ENCODE assay signal across 21 cellular contexts in the genomic region with DNA sequence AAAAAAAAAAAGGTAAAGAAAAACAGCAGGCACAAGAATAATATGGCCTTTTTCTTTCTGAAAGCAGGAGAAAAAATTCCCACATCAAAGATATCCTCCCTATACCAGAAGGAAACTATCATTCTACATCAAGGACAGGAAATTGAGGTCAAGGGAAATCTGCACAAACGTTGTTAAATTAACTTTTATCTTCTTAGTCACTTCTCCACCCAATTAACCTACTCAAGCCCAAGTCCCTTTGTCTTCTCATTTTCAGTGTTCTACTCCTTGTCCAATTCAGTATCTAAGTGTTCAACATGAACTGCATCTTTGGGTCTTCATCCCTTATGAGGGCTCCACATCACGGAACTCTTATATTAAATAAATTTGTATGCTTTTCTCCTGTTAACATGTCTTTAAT. TPM values are rescaled to one million over a fixed set of nuclear protein-coding genes. Genes with fewer than 3 reads are reported as not detected.
A peak's percentile ranks its signal among the peaks of the same experiment; 100 is the strongest.
DNase-seq lines count a peak whose midpoint lies in the region; ATAC-seq and TF ChIP-seq lines count a peak whose summit lies in the region.
"Had no signal": no experiment of that assay in that cellular context is flagged by ENCODE, and none has a peak within 500 bp of the region (broad histone marks: within the 10 kb centered on the region; RNA-seq: fewer than 3 reads in every experiment).

No MANE protein-coding gene starts in this region.

- H3K9me3 Mint-ChIP-seq in activated T-cell treated with anti-CD3 and anti-CD28 coated beads, Interleukin-2, amount 50 U/mL, for 4 hours = peaks cover 4% of the 10 kb centered on the region
- no peaks in the 10 kb centered on the region for H3K9me3 Mint-ChIP-seq in activated naive CD8-positive, alpha-beta T cell treated with anti-CD3 and anti-CD28 coated beads, Interleukin-2, amount 10 ng/mL, durations not matched to agents 7 days and 5 days
- H3K9me3 Mint-ChIP-seq: activated T-helper 1 cell treated with anti-CD3 and anti-CD28 coated beads, Interleukin-12 subunit alpha, Interleukin-12 subunit beta, Interleukin-2, Interleukin-4 antibody, amounts not matched to agents 30 ng/mL and 10 ng/mL and 1 ng/mL, durations not matched to agents 14 hours and 24 hours and 36 hours had no signal

- H3K4me1 Mint-ChIP-seq in activated T-cell treated with anti-CD3 and anti-CD28 coated beads, Interleukin-2, amount 50 U/mL, for 4 hours (ENCODE audit: low read depth) = peaks cover 58% of the 10 kb centered on the region
- H3K4me1 Mint-ChIP-seq in activated naive CD8-positive, alpha-beta T cell treated with anti-CD3 and anti-CD28 coated beads, Interleukin-2, amount 10 ng/mL, durations not matched to agents 7 days and 5 days = peaks cover 45% of the 10 kb centered on the region

- H3K27ac Mint-ChIP-seq in activated naive CD8-positive, alpha-beta T cell treated with anti-CD3 and anti-CD28 coated beads, Interleukin-2, amount 10 ng/mL, durations not matched to agents 7 days and 5 days = peak overlapping the region; percentile 75
- H3K27ac Mint-ChIP-seq: activated T-helper 1 cell treated with anti-CD3 and anti-CD28 coated beads, Interleukin-12 subunit alpha, Interleukin-12 subunit beta, Interleukin-2, Interleukin-4 antibody, amounts not matched to agents 30 ng/mL and 10 ng/mL and 1 ng/mL, durations not matched to agents 14 hours and 24 hours and 36 hours had no signal

- ATAC-seq in activated T-cell treated with anti-CD3 and anti-CD28 coated beads, Interleukin-2, amount 50 U/mL, for 4 hours = peak in 1 of 2 donors; percentile 49
- ATAC-seq in activated naive CD8-positive, alpha-beta T cell treated with anti-CD3 and anti-CD28 coated beads, Interleukin-2, amount 10 ng/mL, durations not matched to agents 7 days and 5 days (ENCODE audit: low read depth) = peak; percentile 55
- ATAC-seq: heart left ventricle, lower lobe of right lung, PC-3 had no signal

- intact Hi-C loops in spleen (cut with DNase I; ENCODE audit: low total_unique reads) = no loop called here

- in situ Hi-C loops in G401 (cut with HindIII; ENCODE audit: low sequenced_read_pairs) = no loop called here

- no peaks in the 10 kb centered on the region for H3K27me3 Mint-ChIP-seq in activated T-cell treated with anti-CD3 and anti-CD28 coated beads, Interleukin-2, amount 50 U/mL, for 4 hours (ENCODE audit: low read depth)
- no peaks in the 10 kb centered on the region for H3K27me3 Mint-ChIP-seq in activated naive CD8-positive, alpha-beta T cell treated with anti-CD3 and anti-CD28 coated beads, Interleukin-2, amount 10 ng/mL, durations not matched to agents 7 days and 5 days

- H3K4me1 ChIP-seq in spleen = peaks cover 0 to 35% (median 17%) of the 10 kb centered on the region in 6 donors
- H3K4me1 ChIP-seq: lower lobe of right lung, sigmoid colon, SJCRH30 had no signal

- no peaks in the 10 kb centered on the region for H3K27me3 ChIP-seq in spleen (replicated peaks in 1 of 7)
- H3K27me3 ChIP-seq: heart left ventricle, sigmoid colon, SJCRH30 had no signal

- TF ChIP-seq POLR2A in spleen (IDR thresholded peaks at IDR 0.05) = no peak

- WGBS in spleen, 5 donors = 32 to 43% (median 42%) methylated on average over 2 of the region's 2 CpGs

- no peak overlapping the region for H3K4me3 ChIP-seq in spleen
- H3K4me3 ChIP-seq: heart left ventricle, lower lobe of right lung, sigmoid colon, SJCRH30 had no signal

- POLR2A ChIA-PET in activated naive CD8-positive, alpha-beta T cell treated with anti-CD3 and anti-CD28 coated beads, Interleukin-2, amount 10 ng/mL, durations not matched to agents 7 days and 5 days (lab: Charles Lee) = interaction anchor here (3.2 kb wide), 1 partner anchor 16 kb away, joined by 18 read pairs; a partner anchor contains a TSS

- peak overlapping the region; percentile 9 for H3K4me3 Mint-ChIP-seq in activated T-cell treated with anti-CD3 and anti-CD28 coated beads, Interleukin-2, amount 50 U/mL, for 4 hours
- peak overlapping the region; percentile 68 for H3K4me3 Mint-ChIP-seq in activated naive CD8-positive, alpha-beta T cell treated with anti-CD3 and anti-CD28 coated beads, Interleukin-2, amount 10 ng/mL, durations not matched to agents 7 days and 5 days
- H3K4me3 Mint-ChIP-seq: activated T-helper 1 cell treated with anti-CD3 and anti-CD28 coated beads, Interleukin-12 subunit alpha, Interleukin-12 subunit beta, Interleukin-2, Interleukin-4 antibody, amounts not matched to agents 30 ng/mL and 10 ng/mL and 1 ng/mL, durations not matched to agents 14 hours and 24 hours and 36 hours had no signal

- no peak for TF ChIP-seq CTCF in spleen (IDR thresholded peaks at IDR 0.05 in 8 of 11, conservative IDR thresholded peaks at IDR 0.05 in 3 of 11)

- peaks cover 0 to 70% (median 14%) of the 10 kb centered on the region in 6 donors for H3K36me3 ChIP-seq in spleen
- H3K36me3 ChIP-seq: SJCRH30 had no signal

- H3K27ac ChIP-seq in spleen = peak overlapping the region in 7 of 8 donors; percentile 27 to 77 (median 61)
- H3K27ac ChIP-seq: heart left ventricle, lower lobe of right lung, parathyroid adenoma, sigmoid colon, SJCRH30 had no signal

- H3K9me3 ChIP-seq in spleen = no peaks in the 10 kb centered on the region
- H3K9me3 ChIP-seq: heart left ventricle, lower lobe of right lung, sigmoid colon, SJCRH30 had no signal

- DNase-seq in activated T-cell treated with anti-CD3 and anti-CD28 coated beads, Interleukin-2, amount 50 U/mL, for 4 hours = no peak
- DNase-seq in activated T-cell treated with anti-CD3 and anti-CD28 coated beads for 4 hours = no peak
- DNase-seq in M059J (ENCODE audit: low read depth) = peak; percentile 74
- DNase-seq in activated naive CD8-positive, alpha-beta T cell treated with anti-CD3 and anti-CD28 coated beads, Interleukin-2, amount 10 ng/mL, durations not matched to agents 7 days and 5 days = no peak
- no peak for DNase-seq in spleen
- DNase-seq in G401 (ENCODE audit: low spot score) = no peak
- DNase-seq in NCI-H510A treated with DMSO at 0.1 percent for 48 hours (lab: John Stamatoyannopoulos, UW) = no peak
- DNase-seq in NCI-H1436 (lab: John Stamatoyannopoulos, UW) = no peak
- DNase-seq: activated CD4-positive, alpha-beta T cell treated with anti-CD3 and anti-CD28 coated beads for 4 hours; aorta; COR-L47; heart left ventricle; Kasumi-1; lower lobe of right lung; NCI-H1417; NCI-H2171; PC-3; sigmoid colon; SJCRH30 had no signal

- peaks cover 30% of the 10 kb centered on the region for H3K36me3 Mint-ChIP-seq in activated T-cell treated with anti-CD3 and anti-CD28 coated beads, Interleukin-2, amount 50 U/mL, for 4 hours (ENCODE audit: insufficient read depth)
- peaks cover 29% of the 10 kb centered on the region for H3K36me3 Mint-ChIP-seq in activated naive CD8-positive, alpha-beta T cell treated with anti-CD3 and anti-CD28 coated beads, Interleukin-2, amount 10 ng/mL, durations not matched to agents 7 days and 5 days

RNA-seq across cellular contexts. Expression of a gene that starts 15.7 kb away (rescaled TPM):
- total RNA-seq in activated T-cell treated with anti-CD3 and anti-CD28 coated beads, Interleukin-2, amount 50 U/mL, for 4 hours = 100 to 1,000 TPM; 141 to 155 (median 151) TPM
- total RNA-seq in M059J (2014; rRNA removed; shearing (Covaris generic)) = 249 and 426 TPM in 2 replicates
- 100 to 1,000 TPM; 105 to 114 TPM for total RNA-seq in activated naive CD8-positive, alpha-beta T cell treated with anti-CD3 and anti-CD28 coated beads, Interleukin-2, amount 10 ng/mL, durations not matched to agents 7 days and 5 days
- total RNA-seq in spleen = 100 to 1,000 TPM in 2 of 7 donors, 10 to 100 TPM in 5; 65.1 to 118 (median 91.2) TPM
- polyA plus RNA-seq in spleen = 100 to 1,000 TPM in 2 of 3 donors, 10 to 100 TPM in 1; 92.0 to 150 (median 145) TPM
- 219 and 243 TPM in 2 replicates for total RNA-seq in G401 (2014; rRNA removed; shearing (Covaris generic))
